ENCODE assay signal across 8 cellular contexts in the genomic region with DNA sequence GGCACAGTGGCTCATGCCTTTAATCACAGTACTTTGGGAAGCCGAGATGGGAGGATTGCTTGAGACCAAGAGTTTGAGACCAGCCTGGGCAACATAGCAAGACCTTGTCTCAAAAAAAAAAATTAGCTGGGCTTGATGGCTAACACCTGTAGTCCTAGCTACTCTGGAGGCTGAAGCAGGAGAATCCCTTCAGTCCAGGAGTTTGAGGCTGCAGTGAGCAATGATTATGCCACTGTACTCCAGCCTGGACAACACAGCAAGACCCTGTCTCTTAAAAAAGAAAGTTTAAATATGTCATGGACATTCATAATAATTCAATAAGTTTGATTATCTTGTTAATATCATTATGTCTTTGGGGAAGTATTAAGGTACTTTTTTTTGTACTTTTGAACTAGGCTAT.
"Had no signal": no experiment of that assay in that cellular context is flagged by ENCODE, and none has a peak within 500 bp of the region (broad histone marks: within the 10 kb centered on the region; RNA-seq: fewer than 3 reads in every experiment).

No MANE protein-coding gene starts in this region.

- DNase-seq: GDM1, GF-D8 had no signal

- H3K4me3 ChIP-seq: GM12878 had no signal

- ATAC-seq: GM12878 had no signal

- FAIRE-seq: G401.6, GM12878, GM12891, GM12892, GM18507, GM19239 had no signal
